21 cellular contexts compared by ENCODE assay signal in the genomic region with DNA sequence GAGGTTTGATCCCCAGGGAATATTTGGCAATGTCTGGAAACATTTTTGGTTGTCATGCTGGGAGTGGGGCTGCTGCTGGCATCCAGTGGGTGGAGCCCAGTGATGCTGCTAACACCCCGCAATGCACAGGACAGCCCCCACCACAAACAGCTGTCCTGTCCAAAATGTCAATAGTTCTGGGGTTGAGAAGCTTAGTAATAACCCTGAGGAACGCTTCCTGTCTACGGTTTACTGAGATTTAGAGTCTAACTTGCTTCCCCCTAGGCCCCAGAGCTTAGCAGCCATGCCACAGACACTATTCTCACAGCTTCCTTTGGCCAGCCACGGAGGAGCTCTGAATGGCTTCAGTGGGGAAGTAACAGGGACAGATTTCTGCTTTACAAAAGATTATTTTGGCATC.
"Had no signal": no experiment of that assay in that cellular context is flagged by ENCODE, and none has a peak within 500 bp of the region (broad histone marks: within the 10 kb centered on the region; RNA-seq: fewer than 3 reads in every experiment).

No MANE protein-coding gene starts in this region.

- DNase-seq: activated CD4-positive, alpha-beta T cell treated with anti-CD3 and anti-CD28 coated beads, Interleukin-2, amount 50 U/mL, for 1 hour; activated CD8-positive, alpha-beta memory T cell treated with anti-CD3 and anti-CD28 coated beads for 24 hours; activated CD8-positive, alpha-beta memory T cell treated with anti-CD3 and anti-CD28 coated beads, Interleukin-2, amount 50 U/mL, for 48 hours; activated effector memory CD4-positive, alpha-beta T cell treated with Interleukin-2 at 50 U/mL for 16 hours; activated naive CD4-positive, alpha-beta T cell treated with anti-CD3 and anti-CD28 coated beads, Interleukin-2, amount 50 U/mL, for 16 hours; activated T-cell treated with anti-CD3 and anti-CD28 coated beads, Interleukin-2, amount 50 U/mL, for 48 hours; aorta; brain microvascular endothelial cell; colonic mucosa; erythroblast; gastrocnemius medialis; left lung; naive B cell; ovary; stimulated activated CD4-positive, alpha-beta T cell treated with anti-CD3 and anti-CD28 coated beads, Interleukin-1b, Interleukin-23, amount 100 ng/mL, for 48 hours; stimulated activated CD8-positive, alpha-beta memory T cell treated with anti-CD3 and anti-CD28 coated beads, Interleukin-4, amount 100 ng/mL, for 48 hours; stimulated activated naive CD4-positive, alpha-beta T cell; T1000; upper lobe of right lung had no signal

- H3K4me1 Mint-ChIP-seq: central memory CD8-positive, alpha-beta T cell had no signal

- H3K27ac Mint-ChIP-seq: naive B cell had no signal

- H3K4me3 Mint-ChIP-seq: central memory CD8-positive, alpha-beta T cell had no signal

- FAIRE-seq: endometrium had no signal

- H3K9me3 Mint-ChIP-seq: central memory CD8-positive, alpha-beta T cell had no signal
